In the genomic region with DNA sequence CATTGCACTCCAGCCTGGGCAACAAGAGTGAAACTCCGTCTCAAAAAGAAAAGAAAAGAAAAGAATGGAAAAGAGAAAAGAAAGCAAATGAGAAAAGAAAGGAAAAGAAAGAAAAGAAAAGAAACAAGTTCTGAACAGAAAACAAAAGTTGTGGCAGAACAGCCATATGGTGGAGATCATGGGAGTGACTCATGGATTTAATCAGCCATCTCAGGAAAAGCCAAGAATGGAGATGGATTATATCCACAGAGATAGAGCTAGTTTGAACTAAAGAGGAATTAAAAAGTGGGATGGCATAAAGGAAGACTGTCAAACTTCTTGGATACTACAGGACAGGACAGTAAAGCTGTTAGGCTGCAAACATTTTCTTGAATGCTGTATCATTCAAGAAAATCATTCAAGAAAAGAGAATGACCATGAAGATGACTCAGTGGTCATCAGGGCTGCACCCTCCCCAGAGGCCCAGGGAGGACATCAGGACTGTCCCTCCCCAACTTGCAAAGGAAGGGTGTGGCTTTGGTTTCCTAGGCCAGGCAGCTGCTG, we compare ENCODE assay signal across 13 cellular contexts.
DNase-seq lines count a peak whose midpoint lies in the region; ATAC-seq, FAIRE-seq and TF ChIP-seq lines count a peak whose summit lies in the region.
"Had no signal": no experiment of that assay in that cellular context is flagged by ENCODE, and none has a peak within 500 bp of the region (broad histone marks: within the 10 kb centered on the region; RNA-seq: fewer than 3 reads in every experiment).

No MANE protein-coding gene starts in this region.

- H3K27me3 Mint-ChIP-seq in activated CD8-positive, alpha-beta memory T cell treated with anti-CD3 and anti-CD28 coated beads, Interleukin-2, amount 10 ng/mL, durations not matched to agents 7 days and 5 days = peaks cover 45% of the 10 kb centered on the region

- no peaks in the 10 kb centered on the region for H3K36me3 Mint-ChIP-seq in activated CD8-positive, alpha-beta memory T cell treated with anti-CD3 and anti-CD28 coated beads, Interleukin-2, amount 10 ng/mL, durations not matched to agents 7 days and 5 days

- TF ChIP-seq CTCF in A549 (IDR thresholded peaks at IDR 0.05) (no peak), IMR-90 (conservative IDR thresholded peaks at IDR 0.05; ENCODE audit: low read depth, low read length) (no peak)

- H3K9me3 ChIP-seq in A549 (no peaks in the 10 kb centered on the region), IMR-90 (ENCODE audit: control insufficient read depth, insufficient read depth, low read length) (no peaks in the 10 kb centered on the region)
- H3K9me3 ChIP-seq: breast epithelium, prostate gland had no signal

- WGBS in A549 (ENCODE audit: missing lambda C conversion rate) = 89% methylated on average over 1 of the region's 1 CpG
- WGBS in IMR-90 (ENCODE audit: extremely low coverage in 2 of 2, insufficient read length in 1 of 2), 2 experiments = 86% methylated on average over 1 of the region's 1 CpG; no CpG with 5 or more reads in 1 of the 2 experiments

- H3K4me1 ChIP-seq in A549 = peaks cover 18% of the 10 kb centered on the region; the same call in 2 of the 3 replicates
- H3K4me1 ChIP-seq in IMR-90 (ENCODE audit: control insufficient read depth, insufficient read depth, low read length) = peaks cover 12% of the 10 kb centered on the region
- H3K4me1 ChIP-seq: breast epithelium, prostate gland had no signal

- H2BK5ac ChIP-seq in IMR-90 (ENCODE audit: low read depth, low read length, poor library complexity, severe bottlenecking) = peak overlapping the region; percentile 64

- no peak overlapping the region for H3K27ac Mint-ChIP-seq in activated CD8-positive, alpha-beta memory T cell treated with anti-CD3 and anti-CD28 coated beads, Interleukin-2, amount 10 ng/mL, durations not matched to agents 7 days and 5 days

- TF ChIP-seq RAD21 in A549 (conservative IDR thresholded peaks at IDR 0.05 in 1 of 2, IDR thresholded peaks at IDR 0.05 in 1 of 2) = no peak
- TF ChIP-seq RAD21 in IMR-90 (IDR thresholded peaks at IDR 0.05; ENCODE audit: low read length) = no peak

- FAIRE-seq in A549 (lab: Jason Lieb, UNC) (no peak), endometrium (lab: Jason Lieb, UNC) (peak; percentile 29), GM12892 (lab: Jason Lieb, UNC) (no peak)

- dilution Hi-C loops in IMR-90 (cut with HindIII; ENCODE audit: low sequenced_read_pairs, unreplicated experiment) = no loop called here

- peak overlapping the region; percentile 88 for H2AK5ac ChIP-seq in IMR-90 (ENCODE audit: low read depth, low read length)

- no peak overlapping the region for H3K4me3 Mint-ChIP-seq in activated CD8-positive, alpha-beta memory T cell treated with anti-CD3 and anti-CD28 coated beads, Interleukin-2, amount 10 ng/mL, durations not matched to agents 7 days and 5 days

- H3K4me3 ChIP-seq in A549 = no peak overlapping the region
- no peak overlapping the region for H3K4me3 ChIP-seq in IMR-90 (ENCODE audit: insufficient read depth, low read depth, low read length)
- H3K4me3 ChIP-seq: breast epithelium, prostate gland had no signal

- peak overlapping the region; percentile 1; the same call in 1 of the 2 replicates for H3K4ac ChIP-seq in IMR-90 (ENCODE audit: low read depth, low read length)

- no peak overlapping the region for H3K9ac ChIP-seq in IMR-90 (ENCODE audit: low read depth, low read length)

- H3K27ac ChIP-seq in A549 (no peak overlapping the region), IMR-90 (ENCODE audit: insufficient read depth, low read length) (peak overlapping the region; percentile 88)
- H3K27ac ChIP-seq: breast epithelium had no signal

- peak overlapping the region; percentile 37 for H3K18ac ChIP-seq in IMR-90 (ENCODE audit: low read depth, low read length)

- H3K23ac ChIP-seq in IMR-90 (ENCODE audit: low read depth, low read length) = no peak overlapping the region

- H3K36me3 ChIP-seq in IMR-90 (ENCODE audit: control insufficient read depth, insufficient read depth, low read length) = no peaks in the 10 kb centered on the region
- H3K36me3 ChIP-seq: breast epithelium, prostate gland had no signal

- no peak for TF ChIP-seq EP300 in A549 (IDR thresholded peaks at IDR 0.05)

- CTCF ChIA-PET in A549 (lab: Yijun Ruan, JAX) = interaction anchor here (1.8 kb wide), 1 partner anchor 23 kb away, joined by 5 read pairs; no protein-coding TSS in a partner anchor
- CTCF ChIA-PET in IMR-90 (lab: Yijun Ruan, JAX) = no interaction called here
- CTCF ChIA-PET in activated CD8-positive, alpha-beta memory T cell treated with anti-CD3 and anti-CD28 coated beads, Interleukin-2, amount 10 ng/mL, durations not matched to agents 7 days and 5 days (lab: Charles Lee) = no interaction called here

- intact Hi-C loops in IMR-90 (cut with micrococcal nuclease) = loop anchor here (5.0 kb wide), 1 partner anchor 120 kb away; the partner anchor contains the start of gene USP22

- no peak overlapping the region for H2AFZ ChIP-seq in IMR-90 (replicated peaks; ENCODE audit: low read length, poor library complexity)

- H4K5ac ChIP-seq in IMR-90 (ENCODE audit: low read depth, low read length) = 0 out of 2 replicates have a peak overlapping the region, but pooled peaks have one; percentile 21

- POLR2A ChIA-PET in A549 (lab: Yijun Ruan, JAX) (no interaction called here), IMR-90 (lab: Charles Lee; ENCODE audit: unreplicated experiment) (no interaction called here)

- H3K4me2 ChIP-seq in A549 = peak overlapping the region; percentile 13; the same call in 2 of the 3 replicates
- H3K4me2 ChIP-seq in IMR-90 (ENCODE audit: low read depth, low read length) = peak overlapping the region; percentile 23

- H2AK9ac ChIP-seq in IMR-90 (replicated peaks; ENCODE audit: low read depth, low read length, poor library complexity) = no peak overlapping the region

- H4K8ac ChIP-seq in IMR-90 (ENCODE audit: low read depth in 2 of 2, low read length in 2 of 2) = peak overlapping the region in 1 of 2 experiments; percentile 2; a peak in 2 of 4 replicates

- H4K20me1 ChIP-seq in IMR-90 (ENCODE audit: insufficient read depth, low read length) = no peaks in the 10 kb centered on the region

- peak overlapping the region; percentile 1 for H2BK20ac ChIP-seq in IMR-90 (ENCODE audit: low read depth, low read length)

- ATAC-seq in A549 (peak in 1 of 2 experiments; percentile 47; a peak in 1 of 6 replicates), IMR-90 (ENCODE audit: low read depth) (peak; percentile 57)
- ATAC-seq in activated CD8-positive, alpha-beta memory T cell treated with anti-CD3 and anti-CD28 coated beads, Interleukin-2, amount 10 ng/mL, durations not matched to agents 7 days and 5 days = no peak
- ATAC-seq: esophagus mucosa had no signal

- H3K14ac ChIP-seq in IMR-90 (replicated peaks; ENCODE audit: low read depth, low read length) = peak overlapping the region; percentile 18

- in situ Hi-C loops in IMR-90 (cut with MboI; ENCODE audit: low sequenced_read_pairs) = no loop called here

- peaks cover 1% of the 10 kb centered on the region for H3K4me1 Mint-ChIP-seq in activated CD8-positive, alpha-beta memory T cell treated with anti-CD3 and anti-CD28 coated beads, Interleukin-2, amount 10 ng/mL, durations not matched to agents 7 days and 5 days

- no peaks in the 10 kb centered on the region for H3K9me1 ChIP-seq in IMR-90 (ENCODE audit: insufficient read depth, low read length)

- no peaks in the 10 kb centered on the region for H3K79me1 ChIP-seq in IMR-90 (ENCODE audit: low read depth in 1 of 2, low read length in 2 of 2)

- no peak overlapping the region for H3K56ac ChIP-seq in IMR-90 (ENCODE audit: extremely low read depth, insufficient read depth, low read length)

- H3K27me3 ChIP-seq in IMR-90 (ENCODE audit: control insufficient read depth, insufficient read depth, low read length) = no peaks in the 10 kb centered on the region
- H3K27me3 ChIP-seq: breast epithelium had no signal

- DNase-seq in A549 (ENCODE audit: low read depth in 1 of 2, low spot score in 1 of 2) (peak in 1 of 2 experiments; percentile 33), IMR-90 (peak; percentile 52), kidney tubule cell (ENCODE audit: low spot score) (peak; percentile 44), GM12892 (ENCODE audit: insufficient read length) (no peak), SHP77 (lab: John Stamatoyannopoulos, UW) (no peak), SHP77 treated with DMSO at 0.1 percent for 48 hours (lab: John Stamatoyannopoulos, UW) (no peak)
- DNase-seq in activated CD8-positive, alpha-beta memory T cell treated with anti-CD3 and anti-CD28 coated beads, Interleukin-2, amount 10 ng/mL, durations not matched to agents 7 days and 5 days = no peak
- DNase-seq: activated T-cell treated with anti-CD3 and anti-CD28 coated beads, Interleukin-2, amount 50 U/mL, for 1 hour; NCI-H1930 had no signal

- H2BK120ac ChIP-seq in IMR-90 (ENCODE audit: low read depth, low read length) = peak overlapping the region; percentile 22

- no TSS peak for BruUV-seq in IMR-90 (replicated peaks; lab: Mats Ljungman, UMichigan)

- peak overlapping the region; percentile 1; the same call in 1 of the 3 replicates for H2BK15ac ChIP-seq in IMR-90 (ENCODE audit: low read depth, low read length)

- TF ChIP-seq POLR2A in A549 (IDR thresholded peaks at IDR 0.05; ENCODE audit: low read length) (no peak), IMR-90 (IDR thresholded peaks at IDR 0.05; ENCODE audit: low read depth, low read length) (no peak), GM12892 (IDR thresholded peaks at IDR 0.05; ENCODE audit: low read depth, low read length) (no peak)

- peak overlapping the region; percentile 4; the same call in 1 of the 2 replicates for H4K91ac ChIP-seq in IMR-90 (ENCODE audit: insufficient read depth, low read depth, low read length)

- no peaks in the 10 kb centered on the region for H3K9me3 Mint-ChIP-seq in activated CD8-positive, alpha-beta memory T cell treated with anti-CD3 and anti-CD28 coated beads, Interleukin-2, amount 10 ng/mL, durations not matched to agents 7 days and 5 days (ENCODE audit: low read depth)

TF ChIP-seq in A549, 52 proteins besides CTCF, POLR2A, EP300 and RAD21 (continues in another document):
- no peak for TF ChIP-seq ZNF302 (CRISPR knock-in tag; IDR thresholded peaks at IDR 0.05)

TF ChIP-seq in IMR-90, 13 proteins besides CTCF, POLR2A, EP300 and RAD21 (continues in another document):
- TF ChIP-seq SMC3 (IDR thresholded peaks at IDR 0.05; ENCODE audit: low read depth, low read length) (no peak), MXI1 (IDR thresholded peaks at IDR 0.05; ENCODE audit: borderline replicate concordance, low read depth, low read length) (no peak), FOS (IDR thresholded peaks at IDR 0.05; ENCODE audit: low read depth, low read length) (no peak), CEBPB (IDR thresholded peaks at IDR 0.05; ENCODE audit: low read depth, low read length) (no peak)
- TF ChIP-seq, protein P1, sequence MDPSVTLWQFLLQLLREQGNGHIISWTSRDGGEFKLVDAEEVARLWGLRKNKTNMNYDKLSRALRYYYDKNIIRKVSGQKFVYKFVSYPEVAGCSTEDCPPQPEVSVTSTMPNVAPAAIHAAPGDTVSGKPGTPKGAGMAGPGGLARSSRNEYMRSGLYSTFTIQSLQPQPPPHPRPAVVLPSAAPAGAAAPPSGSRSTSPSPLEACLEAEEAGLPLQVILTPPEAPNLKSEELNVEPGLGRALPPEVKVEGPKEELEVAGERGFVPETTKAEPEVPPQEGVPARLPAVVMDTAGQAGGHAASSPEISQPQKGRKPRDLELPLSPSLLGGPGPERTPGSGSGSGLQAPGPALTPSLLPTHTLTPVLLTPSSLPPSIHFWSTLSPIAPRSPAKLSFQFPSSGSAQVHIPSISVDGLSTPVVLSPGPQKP (IDR thresholded peaks at IDR 0.05; ENCODE audit: borderline replicate concordance, low read depth, low read length) = no peak

Comparison
In these comparisons a context has a peak if more than half of its experiments do, and no peak if none do; other contexts are left out.
1. DNase-seq: peak in IMR-90 (single experiment) and kidney tubule cell (single experiment); none in GM12892 (single experiment), SHP77 (0 of 2), activated CD8-positive, alpha-beta memory T cell treated with anti-CD3 and anti-CD28 coated beads, Interleukin-2, amount 10 ng/mL, durations not matched to agents 7 days and 5 days (single experiment) and SHP77 treated with DMSO at 0.1 percent for 48 hours (single experiment).